In the genomic region with DNA sequence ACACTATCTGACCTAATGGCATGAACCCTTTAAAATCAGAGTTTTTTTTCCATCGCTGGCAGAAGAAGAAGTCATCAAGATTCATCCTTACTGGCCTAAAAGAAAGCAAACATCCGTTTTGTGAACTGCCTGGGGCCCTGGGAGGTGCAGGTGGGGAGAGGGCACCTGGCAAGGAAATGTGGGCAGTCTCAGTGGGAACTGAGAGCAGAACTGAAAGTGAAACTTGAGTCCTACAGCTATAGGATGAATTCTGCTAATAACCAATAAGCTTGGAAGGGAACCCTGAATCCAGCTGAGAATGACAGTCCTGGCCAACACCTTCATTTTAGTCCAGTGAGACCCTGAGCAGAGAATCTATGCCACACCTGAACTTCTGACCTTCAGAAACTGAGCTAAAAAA, we compare ENCODE assay signal across 8 cellular contexts.
DNase-seq lines count a peak whose midpoint lies in the region; ATAC-seq and TF ChIP-seq lines count a peak whose summit lies in the region.

No MANE protein-coding gene starts in this region.

- no peaks in the 10 kb centered on the region for H3K9me3 Mint-ChIP-seq in activated naive CD8-positive, alpha-beta T cell treated with anti-CD3 and anti-CD28 coated beads, Interleukin-2, amount 50 U/mL, for 24 hours
- H3K9me3 Mint-ChIP-seq in neural progenitor cell: no peaks in the 10 kb centered on the region

- H3K27me3 ChIP-seq in neural progenitor cell (no peaks in the 10 kb centered on the region), psoas muscle (ENCODE audit: insufficient read depth in 3 of 3, low read length in 2 of 3) (no peaks in the 10 kb centered on the region)

- 55 to 60% (median 56%) methylated on average over 2 of the region's 2 CpGs for WGBS in psoas muscle, 3 donors

- in situ Hi-C loops in GM13976 (cut with MboI; ENCODE audit: low sequenced_read_pairs, unreplicated experiment): no loop called here

- no peaks in the 10 kb centered on the region for H3K36me3 Mint-ChIP-seq in activated naive CD8-positive, alpha-beta T cell treated with anti-CD3 and anti-CD28 coated beads, Interleukin-2, amount 50 U/mL, for 24 hours (ENCODE audit: low read depth)
- H3K36me3 Mint-ChIP-seq in neural progenitor cell: no peaks in the 10 kb centered on the region

- H2AFZ ChIP-seq in neural progenitor cell (replicated peaks): no peak overlapping the region

- H3K36me3 ChIP-seq in neural progenitor cell (no peaks in the 10 kb centered on the region), psoas muscle (ENCODE audit: insufficient read depth in 1 of 2, low read depth in 1 of 2) (no peaks in the 10 kb centered on the region)

- H3K27ac Mint-ChIP-seq in activated naive CD8-positive, alpha-beta T cell treated with anti-CD3 and anti-CD28 coated beads, Interleukin-2, amount 50 U/mL, for 24 hours: no peak overlapping the region
- no peak overlapping the region for H3K27ac Mint-ChIP-seq in neural progenitor cell

- peak; percentile 84 for ATAC-seq in GM19455 (IDR thresholded peaks at IDR 0.05; ENCODE audit: unreplicated experiment)
- ATAC-seq in HG03439 (IDR thresholded peaks at IDR 0.05; ENCODE audit: unreplicated experiment): peak; percentile 59
- no peak for ATAC-seq in activated naive CD8-positive, alpha-beta T cell treated with anti-CD3 and anti-CD28 coated beads, Interleukin-2, amount 50 U/mL, for 24 hours
- no peak for ATAC-seq in psoas muscle

- peaks cover 14% of the 10 kb centered on the region for H3K4me1 Mint-ChIP-seq in activated naive CD8-positive, alpha-beta T cell treated with anti-CD3 and anti-CD28 coated beads, Interleukin-2, amount 50 U/mL, for 24 hours
- no peaks in the 10 kb centered on the region for H3K4me1 Mint-ChIP-seq in neural progenitor cell

- no peak overlapping the region for H3K4me2 ChIP-seq in neural progenitor cell

- H3K4me1 ChIP-seq in neural progenitor cell: no peaks in the 10 kb centered on the region
- no peaks in the 10 kb centered on the region for H3K4me1 ChIP-seq in psoas muscle

- H3F3A ChIP-seq in neural progenitor cell (ENCODE audit: low read depth): no peaks in the 10 kb centered on the region

- no peak overlapping the region for H3K4me3 Mint-ChIP-seq in activated naive CD8-positive, alpha-beta T cell treated with anti-CD3 and anti-CD28 coated beads, Interleukin-2, amount 50 U/mL, for 24 hours
- no peak overlapping the region for H3K4me3 Mint-ChIP-seq in neural progenitor cell

- DNase-seq in GM12864 (ENCODE audit: low read depth) (peak; percentile 27), SK-N-DZ (ENCODE audit: low spot score) (no peak), neural progenitor cell (ENCODE audit: low spot score) (no peak), GM13976 (ENCODE audit: low spot score) (no peak), psoas muscle (no peak)
- peak; percentile 5 for DNase-seq in activated naive CD8-positive, alpha-beta T cell treated with anti-CD3 and anti-CD28 coated beads, Interleukin-2, amount 50 U/mL, for 24 hours

- no peaks in the 10 kb centered on the region for H4K20me1 ChIP-seq in neural progenitor cell (ENCODE audit: low read depth)

- H3K9me3 ChIP-seq in neural progenitor cell (ENCODE audit: low read depth) (no peaks in the 10 kb centered on the region), psoas muscle (no peaks in the 10 kb centered on the region)

- H3K27ac ChIP-seq in neural progenitor cell (no peak overlapping the region), psoas muscle (no peak overlapping the region)

- H3K27me3 Mint-ChIP-seq in activated naive CD8-positive, alpha-beta T cell treated with anti-CD3 and anti-CD28 coated beads, Interleukin-2, amount 50 U/mL, for 24 hours: no peaks in the 10 kb centered on the region
- no peaks in the 10 kb centered on the region for H3K27me3 Mint-ChIP-seq in neural progenitor cell (ENCODE audit: insufficient read depth, low read depth)

- intact Hi-C loops in psoas muscle (cut with DNase I): no loop called here

- no peak overlapping the region for H3K9ac ChIP-seq in neural progenitor cell

- TF ChIP-seq CTCF in GM12864 (IDR thresholded peaks at IDR 0.05; ENCODE audit: low read depth, low read length, missing control alignments) (no peak), neural progenitor cell (IDR thresholded peaks at IDR 0.05) (no peak), GM13976 (IDR thresholded peaks at IDR 0.05; ENCODE audit: borderline replicate concordance, control extremely low read depth, extremely low read depth, insufficient read depth, missing control alignments) (no peak), psoas muscle (IDR thresholded peaks at IDR 0.05) (no peak)

- no peaks in the 10 kb centered on the region for H3K79me2 ChIP-seq in neural progenitor cell (ENCODE audit: low read depth)

- no peak overlapping the region for H3K4me3 ChIP-seq in GM12864 (ENCODE audit: low read depth, low read length)
- H3K4me3 ChIP-seq in neural progenitor cell: no peak overlapping the region
- no peak overlapping the region for H3K4me3 ChIP-seq in psoas muscle

Comparison
In these comparisons a context has a peak if more than half of its experiments do, and no peak if none do; other contexts are left out.
1. DNase-seq: peak in GM12864 (single experiment) and activated naive CD8-positive, alpha-beta T cell treated with anti-CD3 and anti-CD28 coated beads, Interleukin-2, amount 50 U/mL, for 24 hours (single experiment); none in SK-N-DZ (single experiment), neural progenitor cell (single experiment), GM13976 (single experiment) and psoas muscle (0 of 2).
2. ATAC-seq: peak in GM19455 (single experiment) and HG03439 (single experiment); none in activated naive CD8-positive, alpha-beta T cell treated with anti-CD3 and anti-CD28 coated beads, Interleukin-2, amount 50 U/mL, for 24 hours (single experiment) and psoas muscle (0 of 4).